In genomic region chr6:39166189-39166917, GRCh38 we compare ENCODE assay signal across 8 cellular contexts. TPM values are rescaled to one million over a fixed set of nuclear protein-coding genes. Genes with fewer than 3 reads are reported as not detected.
DNase-seq lines count a peak whose midpoint lies in the region; ATAC-seq and TF ChIP-seq lines count a peak whose summit lies in the region.

No MANE protein-coding gene starts in this region.

- H4K91ac ChIP-seq in mesenchymal stem cell (ENCODE audit: low read length), result no peak overlapping the region

- no peak overlapping the region for H2BK15ac ChIP-seq in mesenchymal stem cell (ENCODE audit: low read depth, poor library complexity, severe bottlenecking)

- intact Hi-C loops in activated CD8-positive, alpha-beta T cell treated with anti-CD3 and anti-CD28 coated beads for 36 hours (cut with micrococcal nuclease), result loop anchor here (1.0 kb wide), 1 partner anchor 137 kb away; no protein-coding TSS in a partner anchor

- no peak overlapping the region for H3K4me3 Mint-ChIP-seq in activated CD8-positive, alpha-beta T cell treated with anti-CD3 and anti-CD28 coated beads for 36 hours

- POLR2A ChIA-PET in activated CD8-positive, alpha-beta T cell treated with anti-CD3 and anti-CD28 coated beads for 36 hours (lab: Charles Lee), result no interaction called here

- no peak overlapping the region for H3K27ac Mint-ChIP-seq in activated CD8-positive, alpha-beta T cell treated with anti-CD3 and anti-CD28 coated beads for 36 hours

- H2BK12ac ChIP-seq in mesenchymal stem cell (ENCODE audit: low read length in 2 of 2), result no peak overlapping the region

- peaks cover 3% of the 10 kb centered on the region for H3K9me3 ChIP-seq in mesenchymal stem cell (ENCODE audit: control insufficient read depth, low read length)

- no peaks in the 10 kb centered on the region for H3K27me3 Mint-ChIP-seq in activated CD8-positive, alpha-beta T cell treated with anti-CD3 and anti-CD28 coated beads for 36 hours

- no peak overlapping the region for H3K14ac ChIP-seq in mesenchymal stem cell (ENCODE audit: low read length in 2 of 2)

- H4K8ac ChIP-seq in mesenchymal stem cell (ENCODE audit: low read length), result no peak overlapping the region

- no peak overlapping the region for H3K27ac ChIP-seq in mesenchymal stem cell (ENCODE audit: low read length, poor library complexity, severe bottlenecking)

- no peak overlapping the region for H2AFZ ChIP-seq in mesenchymal stem cell (ENCODE audit: low read depth, low read length)

- H3K4me1 Mint-ChIP-seq in activated CD8-positive, alpha-beta T cell treated with anti-CD3 and anti-CD28 coated beads for 36 hours (ENCODE audit: low read depth), result peaks cover 8% of the 10 kb centered on the region

- H3K36me3 ChIP-seq in mesenchymal stem cell (ENCODE audit: control insufficient read depth in 1 of 2, insufficient read depth in 2 of 2, low read depth in 1 of 2, low read length in 2 of 2), result no peaks in the 10 kb centered on the region

- ATAC-seq in HG03280 (IDR thresholded peaks at IDR 0.05; ENCODE audit: unreplicated experiment) (peak; percentile 48), HG03045 (IDR thresholded peaks at IDR 0.05; ENCODE audit: unreplicated experiment) (no peak)
- ATAC-seq in activated CD8-positive, alpha-beta T cell treated with anti-CD3 and anti-CD28 coated beads for 36 hours, result peak; percentile 97

- peaks cover 7 to 37% of the 10 kb centered on the region in 2 experiments for H3K27me3 ChIP-seq in mesenchymal stem cell (ENCODE audit: control insufficient read depth in 1 of 2, insufficient read depth in 1 of 2, low read length in 2 of 2)

- H3K4ac ChIP-seq in mesenchymal stem cell (ENCODE audit: low read depth in 1 of 2, low read length in 2 of 2), result no peak overlapping the region

- peaks cover 2% of the 10 kb centered on the region for H3K4me1 ChIP-seq in mesenchymal stem cell (ENCODE audit: control insufficient read depth, insufficient read depth, low read depth, low read length)

- H3K9me3 Mint-ChIP-seq in activated CD8-positive, alpha-beta T cell treated with anti-CD3 and anti-CD28 coated beads for 36 hours, result no peaks in the 10 kb centered on the region

- H3K4me3 ChIP-seq in mesenchymal stem cell (ENCODE audit: insufficient read depth in 1 of 2, low read depth in 1 of 2, low read length in 2 of 2), result no peak overlapping the region

- H2BK120ac ChIP-seq in mesenchymal stem cell (ENCODE audit: low read depth, low read length), result no peak overlapping the region

- no peak overlapping the region for H3K18ac ChIP-seq in mesenchymal stem cell (ENCODE audit: low read depth in 1 of 2, low read length in 2 of 2)

- DNase-seq in DMS153 treated with DMSO at 0.1 percent for 48 hours (lab: John Stamatoyannopoulos, UW; ENCODE audit: unreplicated experiment) (peak; percentile 44), NCI-H69 (lab: John Stamatoyannopoulos, UW) (peak; percentile 65), mesenchymal stem cell (peak; percentile 46)
- peak; percentile 90 for DNase-seq in activated CD8-positive, alpha-beta T cell treated with anti-CD3 and anti-CD28 coated beads for 36 hours
- DNase-seq in effector CD8-positive, alpha-beta T cell (lab: John Stamatoyannopoulos, UW), result peak; percentile 59
- DNase-seq in stimulated activated CD8-positive, alpha-beta memory T cell treated with anti-CD3 and anti-CD28 coated beads, Interleukin-15, amount 100 ng/mL, for 48 hours (ENCODE audit: low read depth in 2 of 2), result peak; percentile 71 to 79

- H3K4me2 ChIP-seq in mesenchymal stem cell (ENCODE audit: low read length, poor library complexity, severe bottlenecking), result peak overlapping the region; percentile 21

- no peak overlapping the region for H2AK5ac ChIP-seq in mesenchymal stem cell (ENCODE audit: low read length, severe bottlenecking)

- 29% methylated on average over 20 of the region's 20 CpGs for WGBS in mesenchymal stem cell

- peak; percentile 91 for TF ChIP-seq CTCF in activated CD8-positive, alpha-beta T cell treated with anti-CD3 and anti-CD28 coated beads for 36 hours (IDR thresholded peaks at IDR 0.05)

- no peaks in the 10 kb centered on the region for H3K36me3 Mint-ChIP-seq in activated CD8-positive, alpha-beta T cell treated with anti-CD3 and anti-CD28 coated beads for 36 hours (ENCODE audit: low read depth)

- no peak overlapping the region for H2BK5ac ChIP-seq in mesenchymal stem cell (ENCODE audit: low read depth, low read length, poor library complexity, severe bottlenecking)

- no peak overlapping the region for H3K9ac ChIP-seq in mesenchymal stem cell (ENCODE audit: low read length)

- CTCF ChIA-PET in activated CD8-positive, alpha-beta T cell treated with anti-CD3 and anti-CD28 coated beads for 36 hours (lab: Charles Lee), result interaction anchor here (0.6 to 9.9 kb wide), 35 partner anchors 10 to 294 kb away, joined by 3 to 321 read pairs (median 4); partner anchors contain the start of gene KCNK17

- no peak overlapping the region for H3K23ac ChIP-seq in mesenchymal stem cell (ENCODE audit: low read length in 2 of 2)

- H3K79me1 ChIP-seq in mesenchymal stem cell (replicated peaks; ENCODE audit: low read length, poor library complexity, severe bottlenecking), result no peaks in the 10 kb centered on the region

RNA-seq across cellular contexts. Expression of gene SAYSD1, which starts 51.4 kb away (rescaled TPM):
- total RNA-seq in activated CD8-positive, alpha-beta T cell treated with anti-CD3 and anti-CD28 coated beads for 36 hours, result 10 to 100 TPM; 16.0 to 16.8 TPM
- polyA plus RNA-seq in mesenchymal stem cell (2013, experiment 1 of 2), result 7.1 TPM
- polyA plus RNA-seq in mesenchymal stem cell (2013, experiment 2 of 2), result 7.4 TPM
